20 cellular contexts compared by ENCODE assay signal in the genomic region with DNA sequence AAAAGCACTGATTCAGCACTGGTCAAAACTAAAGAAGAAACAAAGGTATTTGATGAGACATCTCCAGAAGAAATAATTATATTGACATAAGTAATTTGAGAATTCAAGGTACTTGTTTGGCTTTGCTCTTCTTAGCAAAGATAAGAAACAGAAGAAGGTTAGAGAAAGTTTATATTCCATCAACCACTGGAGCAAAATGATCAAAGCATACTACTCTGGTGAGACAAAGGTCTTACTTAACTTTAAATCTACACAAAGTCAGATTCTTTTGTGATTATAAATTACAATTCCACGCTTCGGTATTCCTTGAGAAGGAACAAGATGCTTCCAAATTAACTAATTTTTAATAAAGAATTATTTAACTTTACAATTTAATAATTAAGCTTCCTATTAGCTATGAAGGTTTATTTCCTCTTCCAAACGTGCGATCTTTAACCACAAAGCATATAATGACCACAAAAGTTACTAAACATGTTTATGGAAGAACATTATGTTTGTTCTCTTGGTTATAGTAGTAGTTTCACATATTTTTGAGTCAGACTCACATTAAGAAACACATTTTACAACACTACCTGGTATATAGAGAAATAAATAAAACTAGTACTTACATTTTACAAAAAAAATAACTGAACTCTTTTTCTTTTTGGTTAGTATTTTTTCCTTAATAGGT. TPM values are rescaled to one million over a fixed set of nuclear protein-coding genes. Genes with fewer than 3 reads are reported as not detected.
DNase-seq lines count a peak whose midpoint lies in the region; ATAC-seq, FAIRE-seq and TF ChIP-seq lines count a peak whose summit lies in the region.
"Had no signal": no experiment of that assay in that cellular context is flagged by ENCODE, and none has a peak within 500 bp of the region (broad histone marks: within the 10 kb centered on the region; RNA-seq: fewer than 3 reads in every experiment).

No MANE protein-coding gene starts in this region.

- H3K36me3 ChIP-seq in endodermal cell (ENCODE audit: control insufficient read depth, insufficient read depth, low read length) = no peaks in the 10 kb centered on the region
- no peaks in the 10 kb centered on the region for H3K36me3 ChIP-seq in naive thymus-derived CD4-positive, alpha-beta T cell (ENCODE audit: control insufficient read depth in 2 of 3, insufficient read depth in 3 of 3, low read length in 3 of 3)
- H3K36me3 ChIP-seq: SJCRH30 had no signal

- H3K9ac ChIP-seq in endodermal cell (ENCODE audit: extremely low read depth, low read length, poor library complexity, severe bottlenecking) = no peak overlapping the region

- H3K27ac Mint-ChIP-seq in endodermal cell (no peak overlapping the region), nephron (peak overlapping the region; percentile 11 to 64 (median 12))
- no peak overlapping the region for H3K27ac Mint-ChIP-seq in naive thymus-derived CD4-positive, alpha-beta T cell
- H3K27ac Mint-ChIP-seq: CD14-positive monocyte had no signal

- H3K36me3 Mint-ChIP-seq in endodermal cell (ENCODE audit: low read depth) = no peaks in the 10 kb centered on the region
- H3K36me3 Mint-ChIP-seq in nephron (ENCODE audit: low read depth) = no peaks in the 10 kb centered on the region
- peaks cover 0 to 55% (median 22%) of the 10 kb centered on the region in 5 donors for H3K36me3 Mint-ChIP-seq in naive thymus-derived CD4-positive, alpha-beta T cell

- no peak overlapping the region for H3K27ac ChIP-seq in endodermal cell (ENCODE audit: low read depth, low read length)
- H3K27ac ChIP-seq in naive thymus-derived CD4-positive, alpha-beta T cell (ENCODE audit: low read depth, low read length) = no peak overlapping the region
- H3K27ac ChIP-seq: RWPE1, SJCRH30 had no signal

- H3K4me1 ChIP-seq in endodermal cell (ENCODE audit: control insufficient read depth, insufficient read depth, low read length) = no peaks in the 10 kb centered on the region
- H3K4me1 ChIP-seq in naive thymus-derived CD4-positive, alpha-beta T cell (ENCODE audit: control insufficient read depth in 2 of 2, insufficient read depth in 2 of 2, low read length in 2 of 2) = no peaks in the 10 kb centered on the region

- H3K27me3 ChIP-seq in endodermal cell (ENCODE audit: control insufficient read depth, insufficient read depth, low read length, poor library complexity, severe bottlenecking) = no peaks in the 10 kb centered on the region
- no peaks in the 10 kb centered on the region for H3K27me3 ChIP-seq in naive thymus-derived CD4-positive, alpha-beta T cell (ENCODE audit: control insufficient read depth in 2 of 2, insufficient read depth in 2 of 2, low read length in 2 of 2)
- H3K27me3 ChIP-seq: SJCRH30 had no signal

- intact Hi-C loops in naive thymus-derived CD4-positive, alpha-beta T cell (cut with micrococcal nuclease) = no loop called here

- POLR2A ChIA-PET in naive thymus-derived CD4-positive, alpha-beta T cell (lab: Charles Lee) = interaction anchor here (0.5 to 0.6 kb wide), 2 partner anchors 71 to 1820 kb away, joined by 3 read pairs; no protein-coding TSS in a partner anchor

- no peaks in the 10 kb centered on the region for H3K27me3 Mint-ChIP-seq in endodermal cell (ENCODE audit: insufficient read depth)
- no peaks in the 10 kb centered on the region for H3K27me3 Mint-ChIP-seq in nephron (ENCODE audit: low read depth)
- H3K27me3 Mint-ChIP-seq in naive thymus-derived CD4-positive, alpha-beta T cell = no peaks in the 10 kb centered on the region

- WGBS in endodermal cell (ENCODE audit: insufficient coverage in 1 of 2, insufficient read length in 1 of 2), 2 experiments = no CpG with 5 or more reads among the region's 4 CpGs

- DNase-seq in RCC 7860 (ENCODE audit: low spot score) (no peak), endodermal cell (no peak), DMS79 (lab: John Stamatoyannopoulos, UW) (no peak)
- no peak for DNase-seq in naive thymus-derived CD4-positive, alpha-beta T cell
- DNase-seq: AML-193; COR-L47; Karpas-422; NCI-H1105 treated with DMSO at 0.1 percent for 48 hours; NCI-H1694 treated with DMSO at 0.1 percent for 48 hours; NCI-H2107; NCI-H69; NK-92 treated with Interleukin-12 subunit alpha and Interleukin-12 subunit beta, amount 100 ng/mL, for 24 hours had no signal

- H3K9me3 ChIP-seq in endodermal cell (ENCODE audit: control insufficient read depth, low read length) = no peaks in the 10 kb centered on the region
- H3K9me3 ChIP-seq in naive thymus-derived CD4-positive, alpha-beta T cell (ENCODE audit: control insufficient read depth in 2 of 3, low read length in 3 of 3) = no peaks in the 10 kb centered on the region
- H3K9me3 ChIP-seq: SJCRH30 had no signal

- FAIRE-seq in RCC 7860 (lab: Jason Lieb, UNC) = peak; percentile 17
- FAIRE-seq: H1 had no signal

- CTCF ChIA-PET in naive thymus-derived CD4-positive, alpha-beta T cell (lab: Charles Lee) = no interaction called here

- H3K4me3 Mint-ChIP-seq in endodermal cell (no peak overlapping the region), nephron (no peak overlapping the region)
- no peak overlapping the region for H3K4me3 Mint-ChIP-seq in naive thymus-derived CD4-positive, alpha-beta T cell
- H3K4me3 Mint-ChIP-seq: CD14-positive monocyte had no signal

- H3K4me1 Mint-ChIP-seq in endodermal cell (peaks cover 25% of the 10 kb centered on the region), nephron (peaks cover 33% of the 10 kb centered on the region)
- H3K4me1 Mint-ChIP-seq in naive thymus-derived CD4-positive, alpha-beta T cell = no peaks in the 10 kb centered on the region
- H3K4me1 Mint-ChIP-seq: CD14-positive monocyte had no signal

- H3K9me3 Mint-ChIP-seq in endodermal cell = no peaks in the 10 kb centered on the region
- H3K9me3 Mint-ChIP-seq in nephron = no peaks in the 10 kb centered on the region
- H3K9me3 Mint-ChIP-seq in naive thymus-derived CD4-positive, alpha-beta T cell = no peaks in the 10 kb centered on the region
- H3K9me3 Mint-ChIP-seq: CD14-positive monocyte had no signal

- ATAC-seq in GM18907 (IDR thresholded peaks at IDR 0.05; ENCODE audit: unreplicated experiment) (peak; percentile 43), GM19467 (IDR thresholded peaks at IDR 0.05; ENCODE audit: unreplicated experiment) (no peak), GM19023 (IDR thresholded peaks at IDR 0.05; ENCODE audit: unreplicated experiment) (no peak)
- ATAC-seq in naive thymus-derived CD4-positive, alpha-beta T cell = no peak

- peak overlapping the region; percentile 34 for H3K4me3 ChIP-seq in endodermal cell (ENCODE audit: low read length)
- no peak overlapping the region for H3K4me3 ChIP-seq in naive thymus-derived CD4-positive, alpha-beta T cell (ENCODE audit: low read length)
- H3K4me3 ChIP-seq: SJCRH30 had no signal

- no peak for TF ChIP-seq CTCF in endodermal cell (conservative IDR thresholded peaks at IDR 0.05)
- TF ChIP-seq CTCF in nephron (IDR thresholded peaks at IDR 0.05; ENCODE audit: unreplicated experiment in 3 of 3) = no peak

RNA-seq across cellular contexts. Expression of a gene that starts 53.4 kb away (rescaled TPM):
- 10 to 100 TPM in 1 of 2 donors, 1 to 10 TPM in 1; 9.5 to 10.6 TPM for total RNA-seq in endodermal cell
- polyA plus RNA-seq in endodermal cell (2013, experiment 1 of 2) = 3.7 TPM
- 4.7 TPM for polyA plus RNA-seq in endodermal cell (2013, experiment 2 of 2)
- total RNA-seq in naive thymus-derived CD4-positive, alpha-beta T cell = 10 to 100 TPM in 4 of 5 experiments, 1 to 10 TPM in 1; 8.6 to 27.5 (median 14.5) TPM
- polyA plus RNA-seq in naive thymus-derived CD4-positive, alpha-beta T cell = 10 to 100 TPM; 15.2 to 18.5 TPM

RNA-seq across cellular contexts. Expression of a gene that starts 53.5 kb away (rescaled TPM):
- total RNA-seq in endodermal cell = 10 to 100 TPM; 51.9 to 65.4 TPM
- 59.8 TPM for polyA plus RNA-seq in endodermal cell (2013, experiment 1 of 2)
- 58.1 TPM for polyA plus RNA-seq in endodermal cell (2013, experiment 2 of 2)
- total RNA-seq in naive thymus-derived CD4-positive, alpha-beta T cell = 100 to 1,000 TPM in 2 of 5 experiments, 10 to 100 TPM in 3; 44.9 to 150 (median 70.8) TPM
- polyA plus RNA-seq in naive thymus-derived CD4-positive, alpha-beta T cell = 100 to 1,000 TPM in 1 of 2 donors, 10 to 100 TPM in 1; 79.7 to 101 TPM

Comparison
In these comparisons a context has a peak if more than half of its experiments do, and no peak if none do; other contexts are left out.
1. H3K27ac Mint-ChIP-seq: peak in nephron (3 of 3); none in endodermal cell (single experiment) and naive thymus-derived CD4-positive, alpha-beta T cell (0 of 9).